In the genomic region with DNA sequence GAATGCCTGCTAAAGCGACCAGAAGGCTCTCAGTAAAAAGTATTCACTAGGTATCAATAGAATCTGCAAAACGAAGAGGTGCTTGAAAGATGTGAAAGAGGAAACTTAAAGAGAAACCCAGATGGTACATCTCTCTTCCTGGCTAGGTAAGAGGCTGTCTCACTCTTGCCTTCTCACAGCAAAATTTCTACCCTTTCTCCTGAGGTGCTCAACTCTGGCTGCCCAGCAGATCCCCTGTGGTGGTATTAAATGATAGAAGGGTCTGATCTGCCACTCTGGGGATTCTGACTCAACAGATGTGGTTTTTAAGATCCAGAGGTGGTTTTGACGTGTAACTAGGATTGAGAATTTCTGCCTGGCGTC, we compare ENCODE assay signal across 1 cellular context.
TF ChIP-seq lines count a peak whose summit lies in the region.

No MANE protein-coding gene starts in this region.

TF ChIP-seq in HepG2, 621 proteins besides CTCF, POLR2A, EP300 and RAD21:
- TF ChIP-seq, protein P1, sequence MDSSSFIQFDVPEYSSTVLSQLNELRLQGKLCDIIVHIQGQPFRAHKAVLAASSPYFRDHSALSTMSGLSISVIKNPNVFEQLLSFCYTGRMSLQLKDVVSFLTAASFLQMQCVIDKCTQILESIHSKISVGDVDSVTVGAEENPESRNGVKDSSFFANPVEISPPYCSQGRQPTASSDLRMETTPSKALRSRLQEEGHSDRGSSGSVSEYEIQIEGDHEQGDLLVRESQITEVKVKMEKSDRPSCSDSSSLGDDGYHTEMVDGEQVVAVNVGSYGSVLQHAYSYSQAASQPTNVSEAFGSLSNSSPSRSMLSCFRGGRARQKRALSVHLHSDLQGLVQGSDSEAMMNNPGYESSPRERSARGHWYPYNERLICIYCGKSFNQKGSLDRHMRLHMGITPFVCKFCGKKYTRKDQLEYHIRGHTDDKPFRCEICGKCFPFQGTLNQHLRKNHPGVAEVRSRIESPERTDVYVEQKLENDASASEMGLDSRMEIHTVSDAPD (CRISPR knock-in tag; IDR thresholded peaks at IDR 0.05) = no peak
- TF ChIP-seq SOX5 (CRISPR knock-in tag; IDR thresholded peaks at IDR 0.05; ENCODE audit: borderline replicate concordance) (no peak), ATF1 (CRISPR knock-in tag; IDR thresholded peaks at IDR 0.05) (no peak), SATB2 (CRISPR knock-in tag; IDR thresholded peaks at IDR 0.05) (no peak), ISX (CRISPR knock-in tag; conservative IDR thresholded peaks at IDR 0.05) (no peak), DNMT3B (CRISPR knock-in tag; conservative IDR thresholded peaks at IDR 0.05) (no peak), ARNT (IDR thresholded peaks at IDR 0.05) (no peak), GABPA (IDR thresholded peaks at IDR 0.05; ENCODE audit: low read depth, low read length) (no peak), GABPA (CRISPR knock-in tag; IDR thresholded peaks at IDR 0.05; ENCODE audit: low read depth) (no peak), ZNF343 (CRISPR knock-in tag; IDR thresholded peaks at IDR 0.05) (no peak)
- TF ChIP-seq, protein P2, sequence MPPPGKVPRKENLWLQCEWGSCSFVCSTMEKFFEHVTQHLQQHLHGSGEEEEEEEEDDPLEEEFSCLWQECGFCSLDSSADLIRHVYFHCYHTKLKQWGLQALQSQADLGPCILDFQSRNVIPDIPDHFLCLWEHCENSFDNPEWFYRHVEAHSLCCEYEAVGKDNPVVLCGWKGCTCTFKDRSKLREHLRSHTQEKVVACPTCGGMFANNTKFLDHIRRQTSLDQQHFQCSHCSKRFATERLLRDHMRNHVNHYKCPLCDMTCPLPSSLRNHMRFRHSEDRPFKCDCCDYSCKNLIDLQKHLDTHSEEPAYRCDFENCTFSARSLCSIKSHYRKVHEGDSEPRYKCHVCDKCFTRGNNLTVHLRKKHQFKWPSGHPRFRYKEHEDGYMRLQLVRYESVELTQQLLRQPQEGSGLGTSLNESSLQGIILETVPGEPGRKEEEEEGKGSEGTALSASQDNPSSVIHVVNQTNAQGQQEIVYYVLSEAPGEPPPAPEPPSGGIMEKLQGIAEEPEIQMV (CRISPR knock-in tag; IDR thresholded peaks at IDR 0.05; ENCODE audit: low read depth) = no peak
- TF ChIP-seq, protein P3, sequence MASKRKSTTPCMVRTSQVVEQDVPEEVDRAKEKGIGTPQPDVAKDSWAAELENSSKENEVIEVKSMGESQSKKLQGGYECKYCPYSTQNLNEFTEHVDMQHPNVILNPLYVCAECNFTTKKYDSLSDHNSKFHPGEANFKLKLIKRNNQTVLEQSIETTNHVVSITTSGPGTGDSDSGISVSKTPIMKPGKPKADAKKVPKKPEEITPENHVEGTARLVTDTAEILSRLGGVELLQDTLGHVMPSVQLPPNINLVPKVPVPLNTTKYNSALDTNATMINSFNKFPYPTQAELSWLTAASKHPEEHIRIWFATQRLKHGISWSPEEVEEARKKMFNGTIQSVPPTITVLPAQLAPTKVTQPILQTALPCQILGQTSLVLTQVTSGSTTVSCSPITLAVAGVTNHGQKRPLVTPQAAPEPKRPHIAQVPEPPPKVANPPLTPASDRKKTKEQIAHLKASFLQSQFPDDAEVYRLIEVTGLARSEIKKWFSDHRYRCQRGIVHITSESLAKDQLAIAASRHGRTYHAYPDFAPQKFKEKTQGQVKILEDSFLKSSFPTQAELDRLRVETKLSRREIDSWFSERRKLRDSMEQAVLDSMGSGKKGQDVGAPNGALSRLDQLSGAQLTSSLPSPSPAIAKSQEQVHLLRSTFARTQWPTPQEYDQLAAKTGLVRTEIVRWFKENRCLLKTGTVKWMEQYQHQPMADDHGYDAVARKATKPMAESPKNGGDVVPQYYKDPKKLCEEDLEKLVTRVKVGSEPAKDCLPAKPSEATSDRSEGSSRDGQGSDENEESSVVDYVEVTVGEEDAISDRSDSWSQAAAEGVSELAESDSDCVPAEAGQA (IDR thresholded peaks at IDR 0.05; ENCODE audit: low read depth) = no peak
- TF ChIP-seq, protein P3 (CRISPR knock-in tag; IDR thresholded peaks at IDR 0.05; ENCODE audit: borderline replicate concordance) = no peak
- TF ChIP-seq, protein P4, sequence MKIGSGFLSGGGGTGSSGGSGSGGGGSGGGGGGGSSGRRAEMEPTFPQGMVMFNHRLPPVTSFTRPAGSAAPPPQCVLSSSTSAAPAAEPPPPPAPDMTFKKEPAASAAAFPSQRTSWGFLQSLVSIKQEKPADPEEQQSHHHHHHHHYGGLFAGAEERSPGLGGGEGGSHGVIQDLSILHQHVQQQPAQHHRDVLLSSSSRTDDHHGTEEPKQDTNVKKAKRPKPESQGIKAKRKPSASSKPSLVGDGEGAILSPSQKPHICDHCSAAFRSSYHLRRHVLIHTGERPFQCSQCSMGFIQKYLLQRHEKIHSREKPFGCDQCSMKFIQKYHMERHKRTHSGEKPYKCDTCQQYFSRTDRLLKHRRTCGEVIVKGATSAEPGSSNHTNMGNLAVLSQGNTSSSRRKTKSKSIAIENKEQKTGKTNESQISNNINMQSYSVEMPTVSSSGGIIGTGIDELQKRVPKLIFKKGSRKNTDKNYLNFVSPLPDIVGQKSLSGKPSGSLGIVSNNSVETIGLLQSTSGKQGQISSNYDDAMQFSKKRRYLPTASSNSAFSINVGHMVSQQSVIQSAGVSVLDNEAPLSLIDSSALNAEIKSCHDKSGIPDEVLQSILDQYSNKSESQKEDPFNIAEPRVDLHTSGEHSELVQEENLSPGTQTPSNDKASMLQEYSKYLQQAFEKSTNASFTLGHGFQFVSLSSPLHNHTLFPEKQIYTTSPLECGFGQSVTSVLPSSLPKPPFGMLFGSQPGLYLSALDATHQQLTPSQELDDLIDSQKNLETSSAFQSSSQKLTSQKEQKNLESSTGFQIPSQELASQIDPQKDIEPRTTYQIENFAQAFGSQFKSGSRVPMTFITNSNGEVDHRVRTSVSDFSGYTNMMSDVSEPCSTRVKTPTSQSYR (CRISPR knock-in tag; IDR thresholded peaks at IDR 0.05; ENCODE audit: borderline replicate concordance) = no peak
